ENCODE assay signal across 1 cellular context in the genomic region with DNA sequence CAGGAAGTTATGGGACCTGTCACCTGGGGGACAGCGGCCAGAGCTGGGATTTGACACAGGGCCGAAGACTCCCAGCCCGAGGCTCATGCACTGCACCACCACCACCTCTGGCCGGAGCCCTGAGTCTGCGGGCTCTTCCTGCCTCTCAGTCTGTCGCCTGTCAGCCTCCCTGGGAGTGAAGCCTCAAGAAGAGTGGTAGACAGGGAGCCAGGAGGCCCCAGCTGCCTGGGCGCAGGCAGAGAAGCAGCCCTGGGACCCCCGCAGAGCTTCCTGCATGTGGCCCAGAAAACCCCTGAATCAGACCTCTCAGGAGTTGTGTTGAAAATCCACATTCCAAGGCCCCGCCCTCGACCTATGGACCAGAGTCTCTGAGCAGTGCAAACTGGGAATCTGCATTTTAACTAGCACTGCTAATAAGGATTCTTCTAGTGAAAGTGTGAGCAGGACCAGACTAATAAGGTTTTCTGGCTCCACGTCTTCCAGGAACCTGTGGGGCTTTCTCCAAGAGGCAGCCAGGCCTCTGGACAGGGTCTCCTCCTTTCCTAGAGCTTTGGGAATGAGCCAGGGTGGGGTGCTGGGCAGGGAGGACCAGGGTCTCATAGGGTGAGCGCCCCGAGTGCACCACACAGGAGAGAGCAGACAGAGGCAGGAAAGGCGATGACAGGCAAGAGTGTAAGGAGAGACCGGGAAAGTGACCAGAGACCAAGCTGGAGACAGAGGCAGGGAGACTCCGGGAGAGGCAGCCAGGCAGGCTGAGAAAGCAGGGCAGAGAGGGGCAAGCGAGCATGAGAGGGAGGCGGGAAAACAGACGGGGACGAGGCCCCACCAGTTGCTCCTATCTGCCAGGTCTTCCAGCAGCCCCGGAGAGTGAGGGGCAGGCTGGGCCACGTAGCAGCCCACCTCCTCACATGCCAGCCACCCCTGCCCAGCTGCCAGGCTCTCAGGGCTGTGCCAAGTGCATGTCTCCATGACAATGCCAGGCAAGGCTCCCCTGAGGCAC.
TF ChIP-seq lines count a peak whose summit lies in the region.

No MANE protein-coding gene starts in this region.

TF ChIP-seq in H1, 55 proteins besides CTCF, POLR2A, EP300 and RAD21:
- TF ChIP-seq, protein P1, sequence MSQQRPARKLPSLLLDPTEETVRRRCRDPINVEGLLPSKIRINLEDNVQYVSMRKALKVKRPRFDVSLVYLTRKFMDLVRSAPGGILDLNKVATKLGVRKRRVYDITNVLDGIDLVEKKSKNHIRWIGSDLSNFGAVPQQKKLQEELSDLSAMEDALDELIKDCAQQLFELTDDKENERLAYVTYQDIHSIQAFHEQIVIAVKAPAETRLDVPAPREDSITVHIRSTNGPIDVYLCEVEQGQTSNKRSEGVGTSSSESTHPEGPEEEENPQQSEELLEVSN (IDR thresholded peaks at IDR 0.05): peak; percentile 77
- TF ChIP-seq POU5F1 (IDR thresholded peaks at IDR 0.05; ENCODE audit: low read depth, low read length): no peak
